In genomic region chr15:69118089-69118488, GRCh38 we compare ENCODE assay signal across 20 cellular contexts. TPM values are rescaled to one million over a fixed set of nuclear protein-coding genes. Genes with fewer than 3 reads are reported as not detected.
A peak's percentile ranks its signal among the peaks of the same experiment; 100 is the strongest.
DNase-seq lines count a peak whose midpoint lies in the region; ATAC-seq and TF ChIP-seq lines count a peak whose summit lies in the region.
"Had no signal": no experiment of that assay in that cellular context is flagged by ENCODE, and none has a peak within 500 bp of the region (broad histone marks: within the 10 kb centered on the region; RNA-seq: fewer than 3 reads in every experiment).

No MANE protein-coding gene starts in this region.

- no peak overlapping the region; the same call in 1 of the 2 replicates for H3K27ac ChIP-seq in HUES64 (ENCODE audit: low read depth, low read length)
- H3K27ac ChIP-seq in SK-N-MC = peak overlapping the region; percentile 94
- H3K27ac ChIP-seq in RWPE1 = no peak overlapping the region
- H3K27ac ChIP-seq: foreskin keratinocyte, sigmoid colon had no signal

- peaks cover 49% of the 10 kb centered on the region for H3K4me1 ChIP-seq in HUES64 (ENCODE audit: insufficient read depth, low read length)
- H3K4me1 ChIP-seq: sigmoid colon had no signal

- DNase-seq in SK-N-MC (ENCODE audit: low read depth, low spot score) (no peak), fibroblast of pulmonary artery (ENCODE audit: low read depth) (peak; percentile 29), sciatic nerve (ENCODE audit: low spot score) (no peak), NCI-H2029 treated with DMSO at 0.1 percent for 48 hours (lab: John Stamatoyannopoulos, UW) (no peak), RWPE1 (ENCODE audit: low spot score) (no peak), NCI-H524 (lab: John Stamatoyannopoulos, UW) (no peak)
- DNase-seq: activated CD4-positive, alpha-beta T cell treated with anti-CD3 and anti-CD28 coated beads for 4 hours; activated naive CD8-positive, alpha-beta T cell treated with anti-CD3 and anti-CD28 coated beads for 36 hours; GF-D8; hippocampal formation; naive thymus-derived CD8-positive, alpha-beta T cell; NCI-H1105 treated with DMSO at 0.1 percent for 48 hours; NCI-H526 treated with DMSO at 0.1 percent for 48 hours; sigmoid colon; T-cell had no signal

- no peak for TF ChIP-seq CTCF in fibroblast of pulmonary artery (IDR thresholded peaks at IDR 0.05; ENCODE audit: low read length, missing control alignments)
- no peak for TF ChIP-seq CTCF in RWPE1 (conservative IDR thresholded peaks at IDR 0.05; ENCODE audit: low read depth)

- H3K36me3 ChIP-seq in HUES64 (ENCODE audit: insufficient read depth, low read length) (no peaks in the 10 kb centered on the region), SK-N-MC (ENCODE audit: insufficient read depth, low read length) (no peaks in the 10 kb centered on the region)
- H3K36me3 ChIP-seq: sigmoid colon had no signal

- H3K9ac ChIP-seq in HUES64 (ENCODE audit: low read depth, low read length) (no peak overlapping the region), SK-N-MC (ENCODE audit: insufficient read length) (no peak overlapping the region)

- intact Hi-C loops in sciatic nerve (cut with DNase I) = no loop called here

- H3K4me3 ChIP-seq in HUES64 (ENCODE audit: low read length) (peak overlapping the region; percentile 14; the same call in 1 of the 2 replicates), SK-N-MC (peak overlapping the region; percentile 44), fibroblast of pulmonary artery (replicated peaks; ENCODE audit: low read depth, low read length) (no peak overlapping the region)
- H3K4me3 ChIP-seq: sigmoid colon had no signal

- POLR2A ChIA-PET in RWPE1 (lab: Yijun Ruan, JAX; ENCODE audit: low non-redundant PET) = no interaction called here

- WGBS in HUES64 = 11% methylated on average over 3 of the region's 4 CpGs

- no peaks in the 10 kb centered on the region for H3K9me3 ChIP-seq in HUES64 (ENCODE audit: insufficient read depth, low read depth, low read length)
- H3K9me3 ChIP-seq in SK-N-MC (ENCODE audit: low read depth, low read length) = no peaks in the 10 kb centered on the region
- H3K9me3 ChIP-seq: sigmoid colon had no signal

- CTCF ChIA-PET in RWPE1 (lab: Yijun Ruan, JAX) = no interaction called here

- H3K27me3 ChIP-seq in HUES64 (ENCODE audit: insufficient read depth, low read length) = peaks cover 84% of the 10 kb centered on the region

- peak; percentile 61 for ATAC-seq in sciatic nerve
- ATAC-seq in HG03196 (IDR thresholded peaks at IDR 0.05; ENCODE audit: unreplicated experiment) = no peak
- ATAC-seq: naive thymus-derived CD8-positive, alpha-beta T cell; Right ventricle myocardium inferior; stimulated activated effector memory CD8-positive, alpha-beta T cell treated with anti-CD3 and anti-CD28 coated beads, Interleukin-12 subunit alpha, Interleukin-12 subunit beta, amount 100 ng/mL, for 72 hours; T-cell had no signal

RNA-seq across cellular contexts. Expression of gene GLCE, which starts 42.3 kb away (rescaled TPM):
- 10.9 TPM for polyA plus RNA-seq in HUES64 (2013, experiment 1 of 2)
- polyA plus RNA-seq in HUES64 (2013, experiment 2 of 2) = 8.7 TPM
- total RNA-seq in sciatic nerve = 16.5 TPM
